8 cellular contexts compared by ENCODE assay signal in genomic region chr12:57069522-57069921, GRCh38. TPM values are rescaled to one million over a fixed set of nuclear protein-coding genes. Genes with fewer than 3 reads are reported as not detected.
A peak's percentile ranks its signal among the peaks of the same experiment; 100 is the strongest.
DNase-seq lines count a peak whose midpoint lies in the region; ATAC-seq, FAIRE-seq and TF ChIP-seq lines count a peak whose summit lies in the region.

No MANE protein-coding gene starts in this region.

- H3K9me3 Mint-ChIP-seq in activated naive CD8-positive, alpha-beta T cell treated with anti-CD3 and anti-CD28 coated beads, Interleukin-2, amount 50 U/mL, for 24 hours: peaks cover 5% of the 10 kb centered on the region

- peak overlapping the region in 1 of 4 donors; percentile 30 for H3K27ac ChIP-seq in pancreas

- H3K4me3 Mint-ChIP-seq in activated naive CD8-positive, alpha-beta T cell treated with anti-CD3 and anti-CD28 coated beads, Interleukin-2, amount 50 U/mL, for 24 hours: peak overlapping the region; percentile 58

- DNase-seq in EL (peak; percentile 79), RKO (ENCODE audit: low spot score) (peak; percentile 84), head of caudate nucleus (peak in 33 of 42 donors; percentile 13 to 89 (median 69)), pancreas (peak in 2 of 6 donors; percentile 56 to 71), 8988T (no peak)
- DNase-seq in activated naive CD8-positive, alpha-beta T cell treated with anti-CD3 and anti-CD28 coated beads, Interleukin-2, amount 50 U/mL, for 24 hours: peak; percentile 54

- H3K27me3 ChIP-seq in pancreas: no peaks in the 10 kb centered on the region

- no peaks in the 10 kb centered on the region for H3K36me3 ChIP-seq in pancreas

- WGBS in pancreas, 2 donors: 30 to 37% methylated on average over 3 of the region's 3 CpGs

- TF ChIP-seq CTCF in pancreas (IDR thresholded peaks at IDR 0.05): peak; percentile 74 to 86 (median 79)

- peak overlapping the region; percentile 97 for H3K27ac Mint-ChIP-seq in activated naive CD8-positive, alpha-beta T cell treated with anti-CD3 and anti-CD28 coated beads, Interleukin-2, amount 50 U/mL, for 24 hours

- H3K36me3 Mint-ChIP-seq in activated naive CD8-positive, alpha-beta T cell treated with anti-CD3 and anti-CD28 coated beads, Interleukin-2, amount 50 U/mL, for 24 hours (ENCODE audit: low read depth): peaks cover 67% of the 10 kb centered on the region

- FAIRE-seq in pancreas (lab: Jason Lieb, UNC): peak; percentile 63

- H3K27me3 Mint-ChIP-seq in activated naive CD8-positive, alpha-beta T cell treated with anti-CD3 and anti-CD28 coated beads, Interleukin-2, amount 50 U/mL, for 24 hours: no peaks in the 10 kb centered on the region

- peak; percentile 94 for TF ChIP-seq RAD21 in Ishikawa (IDR thresholded peaks at IDR 0.05; ENCODE audit: low read depth)

- H3K4me1 ChIP-seq in pancreas: peaks cover 0 to 3% (median 0%) of the 10 kb centered on the region in 3 donors

- no peak for TF ChIP-seq EP300 in Ishikawa (IDR thresholded peaks at IDR 0.05; ENCODE audit: borderline replicate concordance)

- ATAC-seq in GM21528 (IDR thresholded peaks at IDR 0.05; ENCODE audit: low FRiP score, unreplicated experiment) (peak; percentile 63), pancreas (peak; percentile 96 to 100 (median 99))
- peak; percentile 85 for ATAC-seq in activated naive CD8-positive, alpha-beta T cell treated with anti-CD3 and anti-CD28 coated beads, Interleukin-2, amount 50 U/mL, for 24 hours

- intact Hi-C loops in head of caudate nucleus (cut with DNase I): loop anchor here (2.0 to 5.0 kb wide), 3 partner anchors 43 to 317 kb away; partner anchors contain the start of genes PRIM1 and ZBTB39
- intact Hi-C loops in pancreas (cut with DNase I): loop anchor here in 1 of 3 donors (5.0 to 10.0 kb wide), 2 partner anchors 43 to 105 kb away; partner anchors contain the start of gene STAT6

- peaks cover 77% of the 10 kb centered on the region for H3K4me1 Mint-ChIP-seq in activated naive CD8-positive, alpha-beta T cell treated with anti-CD3 and anti-CD28 coated beads, Interleukin-2, amount 50 U/mL, for 24 hours

- no peaks in the 10 kb centered on the region for H3K9me3 ChIP-seq in pancreas

- no peak overlapping the region for H3K4me3 ChIP-seq in pancreas

TF ChIP-seq in Ishikawa, 13 proteins besides CTCF, POLR2A, EP300 and RAD21:
- no peak for TF ChIP-seq CREB1 (IDR thresholded peaks at IDR 0.05; ENCODE audit: low read depth)
- no peak; the same call in 1 of the 2 replicates for TF ChIP-seq CEBPB (IDR thresholded peaks at IDR 0.05)
- TF ChIP-seq TAF1 (IDR thresholded peaks at IDR 0.05; ENCODE audit: low read depth): no peak
- TF ChIP-seq TEAD4 (IDR thresholded peaks at IDR 0.05): no peak
- no peak for TF ChIP-seq YY1 (IDR thresholded peaks at IDR 0.05; ENCODE audit: low read depth)
- TF ChIP-seq REST (IDR thresholded peaks at IDR 0.05; ENCODE audit: low read depth): no peak
- TF ChIP-seq FOXM1 (IDR thresholded peaks at IDR 0.05; ENCODE audit: borderline replicate concordance, low read depth): no peak
- TF ChIP-seq NFIC (IDR thresholded peaks at IDR 0.05): no peak
- no peak for TF ChIP-seq MAX (IDR thresholded peaks at IDR 0.05)
- no peak for TF ChIP-seq EGR1 (IDR thresholded peaks at IDR 0.05)
- no peak for TF ChIP-seq USF1 (IDR thresholded peaks at IDR 0.05)
- TF ChIP-seq ZBTB7A (IDR thresholded peaks at IDR 0.05; ENCODE audit: low read depth): no peak
- TF ChIP-seq TCF12 (IDR thresholded peaks at IDR 0.05; ENCODE audit: low read depth): no peak

RNA-seq across cellular contexts. Expression of gene NEMP1, which starts 9.1 kb away (rescaled TPM):
- 1 to 10 TPM; 3.2 to 5.7 (median 4.0) TPM for total RNA-seq in pancreas
- polyA plus RNA-seq in pancreas: 1 to 10 TPM; 1.1 to 2.4 TPM

RNA-seq across cellular contexts. Expression of gene NAB2, which starts 19.4 kb away (rescaled TPM):
- total RNA-seq in pancreas: 10 to 100 TPM in 1 of 6 donors, 1 to 10 TPM in 5; 2.1 to 12.9 (median 4.6) TPM
- 10 to 100 TPM in 1 of 2 donors, 1 to 10 TPM in 1; 5.8 to 21.3 TPM for polyA plus RNA-seq in pancreas

RNA-seq across cellular contexts. Expression of gene MYO1A, which starts 19.6 kb away (rescaled TPM):
- under 1 TPM in 5 of 6 donors, not detected in 1; 0.22 to 0.65 (median 0.47) TPM for total RNA-seq in pancreas
- under 1 TPM; 0.15 to 0.47 TPM for polyA plus RNA-seq in pancreas

RNA-seq across cellular contexts. Expression of gene STAT6, which starts 41.6 kb away (rescaled TPM):
- 100 to 1,000 TPM in 1 of 6 donors, 10 to 100 TPM in 5; 31.0 to 116 (median 51.9) TPM for total RNA-seq in pancreas
- 100 to 1,000 TPM; 137 to 141 TPM for polyA plus RNA-seq in pancreas

RNA-seq across cellular contexts. Expression of gene TAC3, which starts 53.2 kb away (rescaled TPM):
- not detected for total RNA-seq in pancreas
- polyA plus RNA-seq in pancreas: 1 to 10 TPM in 1 of 2 donors, under 1 TPM in 1; 0.23 to 4.4 TPM
